21 cellular contexts compared by ENCODE assay signal in the genomic region with DNA sequence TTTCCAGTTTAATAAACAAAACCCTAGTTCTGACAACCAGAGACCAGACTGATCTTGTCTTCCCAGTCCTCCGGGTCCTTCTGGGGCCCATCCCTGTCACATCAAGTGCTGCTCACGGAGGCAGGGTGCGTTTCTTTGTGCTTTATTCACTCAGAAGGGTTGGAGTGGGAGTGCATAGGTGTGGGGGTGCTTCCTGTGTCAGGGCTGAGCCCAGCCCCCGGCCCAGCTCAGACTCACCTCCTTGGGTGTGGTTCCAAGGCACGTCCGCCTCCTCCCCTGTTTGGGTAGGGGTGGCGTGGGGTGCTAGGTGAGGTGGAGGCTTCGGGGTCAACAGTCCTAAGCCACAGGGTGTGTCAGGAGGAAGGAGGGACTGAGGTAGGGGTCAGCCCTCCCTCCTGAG. TPM values are rescaled to one million over a fixed set of nuclear protein-coding genes. Genes with fewer than 3 reads are reported as not detected.
A peak's percentile ranks its signal among the peaks of the same experiment; 100 is the strongest.
DNase-seq lines count a peak whose midpoint lies in the region; ATAC-seq and TF ChIP-seq lines count a peak whose summit lies in the region.
"Had no signal": no experiment of that assay in that cellular context is flagged by ENCODE, and none has a peak within 500 bp of the region (broad histone marks: within the 10 kb centered on the region; RNA-seq: fewer than 3 reads in every experiment).

No MANE protein-coding gene starts in this region.

- no peak for TF ChIP-seq CTCF in natural killer cell (IDR thresholded peaks at IDR 0.05)

- DNase-seq in natural killer cell: no peak
- no peak for DNase-seq in natural killer cell treated with Interleukin-12 subunit alpha and Interleukin-12 subunit beta and Interleukin-15 and Interleukin-18, amount 100 ng/mL, for 72 hours (ENCODE audit: low spot score)
- DNase-seq in putamen (ENCODE audit: low spot score): peak; percentile 53
- DNase-seq in stimulated activated CD4-positive, alpha-beta T cell treated with anti-CD3 and anti-CD28 coated beads, Interleukin-2, amount 100 ng/mL, for 24 hours: no peak
- DNase-seq: activated CD4-positive, alpha-beta T cell treated with anti-CD3 and anti-CD28 coated beads, Interleukin-2, amount 10 ng/mL, durations not matched to agents 24 days and 14 days; DMS 273 treated with DMSO at 0.1 percent for 48 hours; Karpas-422; kidney glomerular epithelial cell; MV-4-11; NCI-H510A treated with DMSO at 0.1 percent for 48 hours; SJCRH30; stimulated activated CD4-positive, alpha-beta T cell treated with anti-CD3 and anti-CD28 coated beads, Interleukin-2, amount 100 ng/mL, for 48 hours; T-helper 1 cell; thyroid gland had no signal

- H3K9me3 Mint-ChIP-seq in natural killer cell: no peaks in the 10 kb centered on the region
- H3K9me3 Mint-ChIP-seq in natural killer cell treated with Interleukin-12 subunit alpha and Interleukin-12 subunit beta and Interleukin-15 and Interleukin-18, amount 100 ng/mL, for 72 hours: no peaks in the 10 kb centered on the region
- H3K9me3 Mint-ChIP-seq in activated T-helper 17 cell treated with anti-CD3 and anti-CD28 coated beads, Interleukin-2, amount 50 U/mL, for 72 hours: no peaks in the 10 kb centered on the region
- H3K9me3 Mint-ChIP-seq: activated CD4-positive, alpha-beta T cell treated with anti-CD3 and anti-CD28 coated beads, Interleukin-2, amount 10 ng/mL, durations not matched to agents 24 days and 14 days had no signal

- no peaks in the 10 kb centered on the region for H3K36me3 Mint-ChIP-seq in natural killer cell
- H3K36me3 Mint-ChIP-seq in natural killer cell treated with Interleukin-12 subunit alpha and Interleukin-12 subunit beta and Interleukin-15 and Interleukin-18, amount 100 ng/mL, for 72 hours: peaks cover 14% of the 10 kb centered on the region
- H3K36me3 Mint-ChIP-seq in activated T-helper 17 cell treated with anti-CD3 and anti-CD28 coated beads, Interleukin-2, amount 50 U/mL, for 72 hours (ENCODE audit: low read depth): peaks cover 50% of the 10 kb centered on the region

- intact Hi-C loops in natural killer cell (cut with micrococcal nuclease): no loop called here

- peaks cover 24 to 51% of the 10 kb centered on the region in 2 donors for H3K4me1 Mint-ChIP-seq in natural killer cell
- peaks cover 11 to 34% of the 10 kb centered on the region in 2 donors for H3K4me1 Mint-ChIP-seq in natural killer cell treated with Interleukin-12 subunit alpha and Interleukin-12 subunit beta and Interleukin-15 and Interleukin-18, amount 100 ng/mL, for 72 hours (ENCODE audit: low read depth in 2 of 2)
- no peaks in the 10 kb centered on the region for H3K4me1 Mint-ChIP-seq in activated T-helper 17 cell treated with anti-CD3 and anti-CD28 coated beads, Interleukin-2, amount 50 U/mL, for 72 hours

- ATAC-seq in natural killer cell (peak; percentile 37 to 51 (median 38)), HG03045 (IDR thresholded peaks at IDR 0.05; ENCODE audit: unreplicated experiment) (no peak)
- ATAC-seq in natural killer cell treated with Interleukin-12 subunit alpha and Interleukin-12 subunit beta and Interleukin-15 and Interleukin-18, amount 100 ng/mL, for 72 hours: no peak
- ATAC-seq in activated T-helper 17 cell treated with anti-CD3 and anti-CD28 coated beads, Interleukin-2, amount 50 U/mL, for 72 hours (replicated peaks): no peak
- ATAC-seq: HCT116, Panc1 had no signal

- H3K4me3 Mint-ChIP-seq in natural killer cell: peak overlapping the region; percentile 37
- H3K4me3 Mint-ChIP-seq in natural killer cell treated with Interleukin-12 subunit alpha and Interleukin-12 subunit beta and Interleukin-15 and Interleukin-18, amount 100 ng/mL, for 72 hours: no peak overlapping the region
- H3K4me3 Mint-ChIP-seq in activated T-helper 17 cell treated with anti-CD3 and anti-CD28 coated beads, Interleukin-2, amount 50 U/mL, for 72 hours: no peak overlapping the region
- H3K4me3 Mint-ChIP-seq: activated CD4-positive, alpha-beta T cell treated with anti-CD3 and anti-CD28 coated beads, Interleukin-2, amount 10 ng/mL, durations not matched to agents 24 days and 14 days; CD14-positive monocyte had no signal

- H3K27me3 Mint-ChIP-seq in natural killer cell (ENCODE audit: low read depth in 2 of 2): no peaks in the 10 kb centered on the region
- no peaks in the 10 kb centered on the region for H3K27me3 Mint-ChIP-seq in natural killer cell treated with Interleukin-12 subunit alpha and Interleukin-12 subunit beta and Interleukin-15 and Interleukin-18, amount 100 ng/mL, for 72 hours
- H3K27me3 Mint-ChIP-seq in activated T-helper 17 cell treated with anti-CD3 and anti-CD28 coated beads, Interleukin-2, amount 50 U/mL, for 72 hours: no peaks in the 10 kb centered on the region
- H3K27me3 Mint-ChIP-seq: activated CD4-positive, alpha-beta T cell treated with anti-CD3 and anti-CD28 coated beads, Interleukin-2, amount 10 ng/mL, durations not matched to agents 24 days and 14 days had no signal

- peak overlapping the region; percentile 84 to 85 for H3K27ac Mint-ChIP-seq in natural killer cell
- H3K27ac Mint-ChIP-seq in natural killer cell treated with Interleukin-12 subunit alpha and Interleukin-12 subunit beta and Interleukin-15 and Interleukin-18, amount 100 ng/mL, for 72 hours: peak overlapping the region in 1 of 2 donors; percentile 67
- H3K27ac Mint-ChIP-seq in activated T-helper 17 cell treated with anti-CD3 and anti-CD28 coated beads, Interleukin-2, amount 50 U/mL, for 72 hours: peak overlapping the region; percentile 67
- H3K27ac Mint-ChIP-seq: activated CD4-positive, alpha-beta T cell treated with anti-CD3 and anti-CD28 coated beads, Interleukin-2, amount 10 ng/mL, durations not matched to agents 24 days and 14 days had no signal

RNA-seq across cellular contexts. Expression of gene CCER2, which starts 3.1 kb away (rescaled TPM):
- total RNA-seq in natural killer cell: 1 to 10 TPM; 1.3 to 3.7 (median 2.3) TPM
- 1 to 10 TPM in 1 of 2 donors, under 1 TPM in 1; 0.74 to 1.2 TPM for total RNA-seq in natural killer cell treated with Interleukin-12 subunit alpha and Interleukin-12 subunit beta and Interleukin-15 and Interleukin-18, amount 100 ng/mL, for 72 hours
- total RNA-seq in activated T-helper 17 cell treated with anti-CD3 and anti-CD28 coated beads, Interleukin-2, amount 50 U/mL, for 72 hours: under 1 TPM; 0.24 to 0.86 TPM
- total RNA-seq: fibroblast of lung, smooth muscle cell had no signal

RNA-seq across cellular contexts. Expression of gene NFKBIB, which starts 9.1 kb away (rescaled TPM):
- 100 to 1,000 TPM in 2 of 3 donors, 10 to 100 TPM in 1; 78.0 to 125 (median 118) TPM for total RNA-seq in natural killer cell
- 100 to 1,000 TPM; 106 to 108 TPM for total RNA-seq in natural killer cell treated with Interleukin-12 subunit alpha and Interleukin-12 subunit beta and Interleukin-15 and Interleukin-18, amount 100 ng/mL, for 72 hours
- 10 to 100 TPM; 41.2 to 68.7 TPM for total RNA-seq in activated T-helper 17 cell treated with anti-CD3 and anti-CD28 coated beads, Interleukin-2, amount 50 U/mL, for 72 hours

RNA-seq across cellular contexts. Expression of gene SIRT2, which starts 9.4 kb away (rescaled TPM):
- total RNA-seq in natural killer cell: 100 to 1,000 TPM; 171 to 283 (median 208) TPM
- total RNA-seq in natural killer cell treated with Interleukin-12 subunit alpha and Interleukin-12 subunit beta and Interleukin-15 and Interleukin-18, amount 100 ng/mL, for 72 hours: 10 to 100 TPM; 60.9 to 87.3 TPM
- 10 to 100 TPM; 37.9 to 41.2 TPM for total RNA-seq in activated T-helper 17 cell treated with anti-CD3 and anti-CD28 coated beads, Interleukin-2, amount 50 U/mL, for 72 hours

RNA-seq across cellular contexts. Expression of gene SARS2, which starts 21.7 kb away (rescaled TPM):
- 10 to 100 TPM; 25.4 to 53.0 (median 38.9) TPM for total RNA-seq in natural killer cell
- 10 to 100 TPM; 32.4 to 70.3 TPM for total RNA-seq in natural killer cell treated with Interleukin-12 subunit alpha and Interleukin-12 subunit beta and Interleukin-15 and Interleukin-18, amount 100 ng/mL, for 72 hours
- 10 to 100 TPM; 27.5 to 49.3 TPM for total RNA-seq in activated T-helper 17 cell treated with anti-CD3 and anti-CD28 coated beads, Interleukin-2, amount 50 U/mL, for 72 hours

RNA-seq across cellular contexts. Expression of gene MRPS12, which starts 21.9 kb away (rescaled TPM):
- 10 to 100 TPM; 25.3 to 27.8 (median 26.7) TPM for total RNA-seq in natural killer cell
- 100 to 1,000 TPM in 1 of 2 donors, 10 to 100 TPM in 1; 82.5 to 117 TPM for total RNA-seq in natural killer cell treated with Interleukin-12 subunit alpha and Interleukin-12 subunit beta and Interleukin-15 and Interleukin-18, amount 100 ng/mL, for 72 hours
- 100 to 1,000 TPM in 1 of 2 donors, 10 to 100 TPM in 1; 52.7 to 106 TPM for total RNA-seq in activated T-helper 17 cell treated with anti-CD3 and anti-CD28 coated beads, Interleukin-2, amount 50 U/mL, for 72 hours

Comparison
In these comparisons a context has a peak if more than half of its experiments do, and no peak if none do; other contexts are left out.
1. ATAC-seq: peak in natural killer cell (3 of 3); none in natural killer cell treated with Interleukin-12 subunit alpha and Interleukin-12 subunit beta and Interleukin-15 and Interleukin-18, amount 100 ng/mL, for 72 hours (0 of 2), activated T-helper 17 cell treated with anti-CD3 and anti-CD28 coated beads, Interleukin-2, amount 50 U/mL, for 72 hours (single experiment) and HG03045 (single experiment).